ENCODE assay signal across 20 cellular contexts in genomic region chr2:116810645-116811044, GRCh38.
A peak's percentile ranks its signal among the peaks of the same experiment; 100 is the strongest.
DNase-seq lines count a peak whose midpoint lies in the region; ATAC-seq, FAIRE-seq and TF ChIP-seq lines count a peak whose summit lies in the region.
"Had no signal": no experiment of that assay in that cellular context is flagged by ENCODE, and none has a peak within 500 bp of the region (broad histone marks: within the 10 kb centered on the region; RNA-seq: fewer than 3 reads in every experiment).

No MANE protein-coding gene starts in this region.

- 76% methylated on average over 1 of the region's 1 CpG for WGBS in mammary epithelial cell (ENCODE audit: low coverage, missing lambda C conversion rate)

- no peaks in the 10 kb centered on the region for H4K20me1 ChIP-seq in mammary epithelial cell (ENCODE audit: insufficient read depth, low read length)

- CTCF ChIA-PET in MCF 10A (lab: Yijun Ruan, JAX) (no interaction called here), mammary epithelial cell (lab: Charles Lee; ENCODE audit: low non-redundant PET) (no interaction called here)
- CTCF ChIA-PET in activated CD8-positive, alpha-beta T cell treated with anti-CD3 and anti-CD28 coated beads for 36 hours (lab: Charles Lee): no interaction called here

- H3K27me3 Mint-ChIP-seq in MCF 10A (ENCODE audit: insufficient read depth, unreplicated experiment): no peaks in the 10 kb centered on the region
- H3K27me3 Mint-ChIP-seq in activated CD8-positive, alpha-beta T cell treated with anti-CD3 and anti-CD28 coated beads for 36 hours: no peaks in the 10 kb centered on the region
- H3K27me3 Mint-ChIP-seq: CD4-positive, CD25-positive, alpha-beta regulatory T cell had no signal

- H3K4me2 ChIP-seq in mammary epithelial cell (ENCODE audit: insufficient read depth, low read depth, low read length): no peak overlapping the region
- H3K4me2 ChIP-seq: GM23338 had no signal

- BruUV-seq in MCF 10A (replicated peaks; lab: Mats Ljungman, UMichigan) (no TSS peak), mammary epithelial cell (replicated peaks; lab: Mats Ljungman, UMichigan) (no TSS peak)

- H3K36me3 ChIP-seq in mammary epithelial cell (ENCODE audit: insufficient read depth, low read length): no peaks in the 10 kb centered on the region
- H3K36me3 ChIP-seq: BE2C had no signal

- POLR2A ChIA-PET in MCF 10A (lab: Yijun Ruan, JAX): no interaction called here
- POLR2A ChIA-PET in activated CD8-positive, alpha-beta T cell treated with anti-CD3 and anti-CD28 coated beads for 36 hours (lab: Charles Lee): no interaction called here

- peaks cover 15% of the 10 kb centered on the region for H3K4me1 Mint-ChIP-seq in MCF 10A (ENCODE audit: insufficient read depth, unreplicated experiment)
- no peaks in the 10 kb centered on the region for H3K4me1 Mint-ChIP-seq in activated CD8-positive, alpha-beta T cell treated with anti-CD3 and anti-CD28 coated beads for 36 hours (ENCODE audit: low read depth)
- H3K4me1 Mint-ChIP-seq: CD4-positive, CD25-positive, alpha-beta regulatory T cell; GM23338 had no signal

- no peak overlapping the region for H3K27ac ChIP-seq in mammary epithelial cell (ENCODE audit: insufficient read depth, low read depth, low read length)

- DNase-seq in MCF 10A (ENCODE audit: unreplicated experiment): no peak
- DNase-seq in mammary epithelial cell: no peak
- peak; percentile 15 for DNase-seq in astrocyte of the hippocampus (ENCODE audit: low read depth, low spot score)
- DNase-seq in foreskin melanocyte: peak; percentile 32
- DNase-seq in urothelium cell line (ENCODE audit: low spot score): peak; percentile 25
- DNase-seq in EL: no peak
- DNase-seq in activated CD8-positive, alpha-beta T cell treated with anti-CD3 and anti-CD28 coated beads for 36 hours: no peak
- DNase-seq: BE2C; CD4-positive, CD25-positive, alpha-beta regulatory T cell; HCEC 1CT; Kasumi-1; NCI-H1092 treated with DMSO at 0.1 percent for 48 hours; NCI-H1694; NCI-H2081 treated with DMSO at 0.1 percent for 48 hours; NCI-H446 treated with DMSO at 0.1 percent for 48 hours had no signal

- TF ChIP-seq CTCF in MCF 10A (IDR thresholded peaks at IDR 0.05; ENCODE audit: unreplicated experiment) (no peak), mammary epithelial cell (conservative IDR thresholded peaks at IDR 0.05 in 1 of 2, IDR thresholded peaks at IDR 0.05 in 1 of 2; ENCODE audit: extremely low read depth in 1 of 2, insufficient read depth in 1 of 2, low read depth in 1 of 2, low read length in 2 of 2) (no peak)
- no peak for TF ChIP-seq CTCF in activated CD8-positive, alpha-beta T cell treated with anti-CD3 and anti-CD28 coated beads for 36 hours (IDR thresholded peaks at IDR 0.05)

- no peaks in the 10 kb centered on the region for H3K36me3 Mint-ChIP-seq in MCF 10A (ENCODE audit: insufficient read depth, unreplicated experiment)
- no peaks in the 10 kb centered on the region for H3K36me3 Mint-ChIP-seq in activated CD8-positive, alpha-beta T cell treated with anti-CD3 and anti-CD28 coated beads for 36 hours (ENCODE audit: low read depth)
- H3K36me3 Mint-ChIP-seq: CD4-positive, CD25-positive, alpha-beta regulatory T cell had no signal

- no peak overlapping the region for H3K4me3 Mint-ChIP-seq in MCF 10A (ENCODE audit: unreplicated experiment)
- no peak overlapping the region for H3K4me3 Mint-ChIP-seq in activated CD8-positive, alpha-beta T cell treated with anti-CD3 and anti-CD28 coated beads for 36 hours
- H3K4me3 Mint-ChIP-seq: CD4-positive, CD25-positive, alpha-beta regulatory T cell; GM23338 had no signal

- H3K4me1 ChIP-seq in mammary epithelial cell (ENCODE audit: insufficient read depth, low read length): no peaks in the 10 kb centered on the region
- H3K4me1 ChIP-seq: BE2C had no signal

- no peak overlapping the region for H3K9ac ChIP-seq in mammary epithelial cell (ENCODE audit: insufficient read depth, low read length)

- H3K9me3 ChIP-seq in mammary epithelial cell (replicated peaks; ENCODE audit: insufficient read depth, low read length): peaks cover 9% of the 10 kb centered on the region
- H3K9me3 ChIP-seq: BE2C had no signal

- ATAC-seq in GM21717 (IDR thresholded peaks at IDR 0.05; ENCODE audit: unreplicated experiment): no peak
- ATAC-seq in activated CD8-positive, alpha-beta T cell treated with anti-CD3 and anti-CD28 coated beads for 36 hours: no peak
- ATAC-seq: GM23338, Right ventricle myocardium inferior had no signal

- H3K27me3 ChIP-seq in mammary epithelial cell (ENCODE audit: insufficient read depth, low read length): no peaks in the 10 kb centered on the region
- H3K27me3 ChIP-seq: BE2C had no signal

- intact Hi-C loops in MCF 10A (cut with micrococcal nuclease): no loop called here
- intact Hi-C loops in mammary epithelial cell (cut with micrococcal nuclease): no loop called here
- intact Hi-C loops in activated CD8-positive, alpha-beta T cell treated with anti-CD3 and anti-CD28 coated beads for 36 hours (cut with micrococcal nuclease): no loop called here

- no peak overlapping the region for H3K4me3 ChIP-seq in mammary epithelial cell (replicated peaks in 1 of 3; ENCODE audit: insufficient read depth in 1 of 3, low read depth in 2 of 3, low read length in 3 of 3)
- H3K4me3 ChIP-seq: GM23338 had no signal

- dilution Hi-C loops in mammary epithelial cell (cut with HindIII; ENCODE audit: low sequenced_read_pairs): no loop called here

- no peak for FAIRE-seq in urothelium cell line (lab: Jason Lieb, UNC)
- FAIRE-seq: GM12891, GM18507 had no signal

- no peaks in the 10 kb centered on the region for H3K9me3 Mint-ChIP-seq in MCF 10A (ENCODE audit: unreplicated experiment)
- peaks cover 12% of the 10 kb centered on the region for H3K9me3 Mint-ChIP-seq in activated CD8-positive, alpha-beta T cell treated with anti-CD3 and anti-CD28 coated beads for 36 hours
- H3K9me3 Mint-ChIP-seq: GM23338 had no signal

- H3K79me2 ChIP-seq in mammary epithelial cell (ENCODE audit: insufficient read depth, low read length): no peaks in the 10 kb centered on the region

- H3K27ac Mint-ChIP-seq in MCF 10A (ENCODE audit: low read depth, unreplicated experiment): peak overlapping the region; percentile 1
- no peak overlapping the region for H3K27ac Mint-ChIP-seq in activated CD8-positive, alpha-beta T cell treated with anti-CD3 and anti-CD28 coated beads for 36 hours
- H3K27ac Mint-ChIP-seq: CD4-positive, CD25-positive, alpha-beta regulatory T cell; GM23338 had no signal

- in situ Hi-C loops in mammary epithelial cell (cut with MboI; ENCODE audit: low sequenced_read_pairs in 2 of 2): no loop called here

- no peak overlapping the region for H2AFZ ChIP-seq in mammary epithelial cell (ENCODE audit: low read depth, low read length)
- H2AFZ ChIP-seq: GM23338 had no signal

Comparison
In these comparisons a context has a peak if more than half of its experiments do, and no peak if none do; other contexts are left out.
1. DNase-seq: peak in astrocyte of the hippocampus (single experiment), foreskin melanocyte (single experiment) and urothelium cell line (single experiment); none in MCF 10A (single experiment), mammary epithelial cell (single experiment), EL (single experiment) and activated CD8-positive, alpha-beta T cell treated with anti-CD3 and anti-CD28 coated beads for 36 hours (single experiment).